In the genomic region with DNA sequence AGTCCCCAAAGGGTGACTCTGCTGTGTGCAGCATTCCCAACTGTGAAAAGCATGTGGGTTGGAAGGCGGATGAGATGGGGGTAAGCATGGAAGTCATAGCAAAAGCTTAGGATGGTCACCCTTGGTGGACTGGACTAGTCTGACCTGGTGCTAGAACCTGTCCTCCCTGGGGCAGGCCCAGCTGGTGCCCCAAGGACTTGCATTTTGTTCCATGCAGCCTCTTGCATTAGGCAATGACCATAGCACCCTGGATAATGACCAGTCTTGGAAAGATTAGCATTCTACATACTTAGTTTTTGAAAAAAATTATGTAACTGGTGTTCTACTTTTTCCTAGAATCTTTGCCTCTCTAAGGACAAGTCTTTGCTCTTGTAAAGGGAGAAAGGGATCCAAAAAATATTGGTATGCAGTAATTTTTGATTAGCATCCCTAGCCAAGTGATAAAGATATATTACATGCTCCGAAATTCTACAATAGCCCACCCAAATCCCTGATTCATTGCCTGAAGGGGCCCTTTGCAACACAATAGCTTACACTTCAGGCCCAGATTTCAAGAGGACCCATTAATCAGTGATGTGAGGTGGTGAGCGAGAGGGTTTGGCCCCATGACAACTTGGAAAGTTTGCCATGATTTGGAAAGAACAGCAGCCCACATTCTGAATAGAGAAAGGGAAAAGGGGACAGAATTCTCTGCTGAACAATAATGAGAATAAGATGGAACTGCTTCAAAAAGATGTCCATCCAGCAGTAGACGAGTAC, we compare ENCODE assay signal across 18 cellular contexts.
DNase-seq lines count a peak whose midpoint lies in the region; ATAC-seq, FAIRE-seq and TF ChIP-seq lines count a peak whose summit lies in the region.
"Had no signal": no experiment of that assay in that cellular context is flagged by ENCODE, and none has a peak within 500 bp of the region (broad histone marks: within the 10 kb centered on the region; RNA-seq: fewer than 3 reads in every experiment).

No MANE protein-coding gene starts in this region.

- H3K9me3 ChIP-seq in gastroesophageal sphincter, result no peaks in the 10 kb centered on the region
- H3K9me3 ChIP-seq in neural progenitor cell (ENCODE audit: low read depth), result no peaks in the 10 kb centered on the region
- no peaks in the 10 kb centered on the region for H3K9me3 ChIP-seq in tibial nerve

- no peak for FAIRE-seq in GM12891 (lab: Jason Lieb, UNC)
- FAIRE-seq: endometrium, GM12892 had no signal

- H3K27me3 Mint-ChIP-seq in neural progenitor cell (ENCODE audit: insufficient read depth, low read depth), result peaks cover 4% of the 10 kb centered on the region
- H3K27me3 Mint-ChIP-seq: activated CD8-positive, alpha-beta T cell treated with anti-CD3 and anti-CD28 coated beads for 36 hours had no signal

- no peaks in the 10 kb centered on the region for H3K79me2 ChIP-seq in neural progenitor cell (ENCODE audit: low read depth)

- H3K27me3 ChIP-seq in gastroesophageal sphincter (no peaks in the 10 kb centered on the region), neural progenitor cell (no peaks in the 10 kb centered on the region), tibial nerve (no peaks in the 10 kb centered on the region)

- H3K9me3 Mint-ChIP-seq in neural progenitor cell, result peaks cover 5% of the 10 kb centered on the region
- H3K9me3 Mint-ChIP-seq: activated CD8-positive, alpha-beta T cell treated with anti-CD3 and anti-CD28 coated beads for 36 hours; activated T-helper 1 cell treated with anti-CD3 and anti-CD28 coated beads, Interleukin-12 subunit alpha, Interleukin-12 subunit beta, Interleukin-2, Interleukin-4 antibody, amounts not matched to agents 30 ng/mL and 10 ng/mL and 1 ng/mL, durations not matched to agents 14 hours and 24 hours and 36 hours; mesothelial cell of epicardium; stimulated activated effector memory CD8-positive, alpha-beta T cell treated with anti-CD3 and anti-CD28 coated beads, Interleukin-12 subunit alpha, Interleukin-12 subunit beta, amount 100 ng/mL, for 72 hours had no signal

- TF ChIP-seq POLR2A in gastroesophageal sphincter (IDR thresholded peaks at IDR 0.05) (no peak), tibial nerve (IDR thresholded peaks at IDR 0.05) (no peak), GM12891 (IDR thresholded peaks at IDR 0.05; ENCODE audit: low read depth, low read length) (no peak)

- peak overlapping the region; percentile 68 to 79 (median 76) for H3K27ac ChIP-seq in gastroesophageal sphincter
- H3K27ac ChIP-seq in neural progenitor cell, result no peak overlapping the region
- H3K27ac ChIP-seq in tibial nerve, result peak overlapping the region; percentile 49 to 92 (median 79)
- H3K27ac ChIP-seq: GM23248 had no signal

- H3K36me3 Mint-ChIP-seq in neural progenitor cell, result no peaks in the 10 kb centered on the region
- H3K36me3 Mint-ChIP-seq: mesothelial cell of epicardium; stimulated activated effector memory CD8-positive, alpha-beta T cell treated with anti-CD3 and anti-CD28 coated beads, Interleukin-12 subunit alpha, Interleukin-12 subunit beta, amount 100 ng/mL, for 72 hours had no signal

- H3K36me3 ChIP-seq in gastroesophageal sphincter (no peaks in the 10 kb centered on the region), neural progenitor cell (no peaks in the 10 kb centered on the region), tibial nerve (no peaks in the 10 kb centered on the region)

- peak; percentile 65 for DNase-seq in astrocyte of the cerebellum (ENCODE audit: low read depth)
- DNase-seq in neural progenitor cell (ENCODE audit: low spot score), result no peak
- DNase-seq in tibial nerve (ENCODE audit: low spot score in 2 of 2), result peak in 1 of 2 donors; percentile 66
- DNase-seq in SIG-M5 (lab: John Stamatoyannopoulos, UW), result no peak
- DNase-seq in GM12891 (ENCODE audit: insufficient read length, low spot score), result no peak
- no peak for DNase-seq in RPMI8226
- no peak for DNase-seq in activated CD4-positive, alpha-beta T cell treated with anti-CD3 and anti-CD28 coated beads, Interleukin-2, amount 50 U/mL, for 4 hours
- DNase-seq: activated CD8-positive, alpha-beta T cell treated with anti-CD3 and anti-CD28 coated beads for 36 hours; GM23248; NCI-H2081 treated with DMSO at 0.1 percent for 48 hours; NCI-H526; OCI-M1 had no signal

- ATAC-seq in gastroesophageal sphincter, result peak; percentile 76
- ATAC-seq: activated CD8-positive, alpha-beta T cell treated with anti-CD3 and anti-CD28 coated beads for 36 hours; stimulated activated effector memory CD8-positive, alpha-beta T cell treated with anti-CD3 and anti-CD28 coated beads, Interleukin-12 subunit alpha, Interleukin-12 subunit beta, amount 100 ng/mL, for 72 hours had no signal

- H3K4me2 ChIP-seq in neural progenitor cell, result no peak overlapping the region

- no peaks in the 10 kb centered on the region for H4K20me1 ChIP-seq in neural progenitor cell (ENCODE audit: low read depth)

- H3K4me3 Mint-ChIP-seq in neural progenitor cell, result no peak overlapping the region
- H3K4me3 Mint-ChIP-seq: activated CD8-positive, alpha-beta T cell treated with anti-CD3 and anti-CD28 coated beads for 36 hours; activated T-helper 1 cell treated with anti-CD3 and anti-CD28 coated beads, Interleukin-12 subunit alpha, Interleukin-12 subunit beta, Interleukin-2, Interleukin-4 antibody, amounts not matched to agents 30 ng/mL and 10 ng/mL and 1 ng/mL, durations not matched to agents 14 hours and 24 hours and 36 hours; mesothelial cell of epicardium; stimulated activated effector memory CD8-positive, alpha-beta T cell treated with anti-CD3 and anti-CD28 coated beads, Interleukin-12 subunit alpha, Interleukin-12 subunit beta, amount 100 ng/mL, for 72 hours had no signal

- TF ChIP-seq CTCF in astrocyte of the cerebellum (IDR thresholded peaks at IDR 0.05; ENCODE audit: low read depth, low read length, missing control alignments) (no peak), gastroesophageal sphincter (IDR thresholded peaks at IDR 0.05) (no peak), neural progenitor cell (IDR thresholded peaks at IDR 0.05) (no peak), tibial nerve (IDR thresholded peaks at IDR 0.05) (no peak)

- TF ChIP-seq EP300 in gastroesophageal sphincter (IDR thresholded peaks at IDR 0.05) (no peak), tibial nerve (IDR thresholded peaks at IDR 0.05) (peak in 1 of 2 donors; percentile 65)

- peak overlapping the region; percentile 72 for H3K27ac Mint-ChIP-seq in neural progenitor cell
- H3K27ac Mint-ChIP-seq: activated CD8-positive, alpha-beta T cell treated with anti-CD3 and anti-CD28 coated beads for 36 hours; activated T-helper 1 cell treated with anti-CD3 and anti-CD28 coated beads, Interleukin-12 subunit alpha, Interleukin-12 subunit beta, Interleukin-2, Interleukin-4 antibody, amounts not matched to agents 30 ng/mL and 10 ng/mL and 1 ng/mL, durations not matched to agents 14 hours and 24 hours and 36 hours; mesothelial cell of epicardium; stimulated activated effector memory CD8-positive, alpha-beta T cell treated with anti-CD3 and anti-CD28 coated beads, Interleukin-12 subunit alpha, Interleukin-12 subunit beta, amount 100 ng/mL, for 72 hours had no signal

- H3F3A ChIP-seq in neural progenitor cell (ENCODE audit: low read depth), result no peaks in the 10 kb centered on the region

- H3K4me1 Mint-ChIP-seq in neural progenitor cell, result peaks cover 53% of the 10 kb centered on the region
- H3K4me1 Mint-ChIP-seq: stimulated activated effector memory CD8-positive, alpha-beta T cell treated with anti-CD3 and anti-CD28 coated beads, Interleukin-12 subunit alpha, Interleukin-12 subunit beta, amount 100 ng/mL, for 72 hours had no signal

- WGBS in gastroesophageal sphincter (ENCODE audit: low coverage in 1 of 2), 2 donors, result 54 to 75% methylated on average over 2 to 4 of the region's 4 CpGs
- 53 to 61% methylated on average over 4 of the region's 4 CpGs for WGBS in tibial nerve, 2 donors

- H3K4me1 ChIP-seq in gastroesophageal sphincter, result peaks cover 31 to 77% (median 45%) of the 10 kb centered on the region in 3 donors
- no peaks in the 10 kb centered on the region for H3K4me1 ChIP-seq in neural progenitor cell
- peaks cover 0 to 93% (median 63%) of the 10 kb centered on the region in 4 donors for H3K4me1 ChIP-seq in tibial nerve

- H3K9ac ChIP-seq in neural progenitor cell, result no peak overlapping the region
- H3K9ac ChIP-seq: GM23248 had no signal

- H2AFZ ChIP-seq in neural progenitor cell (replicated peaks), result no peak overlapping the region
- H2AFZ ChIP-seq: GM23248 had no signal

- H3K4me3 ChIP-seq in astrocyte of the cerebellum (ENCODE audit: low read depth, low read length) (no peak overlapping the region), gastroesophageal sphincter (no peak overlapping the region), neural progenitor cell (no peak overlapping the region), tibial nerve (no peak overlapping the region)
- H3K4me3 ChIP-seq: GM23248 had no signal

- in situ Hi-C loops in astrocyte of the cerebellum (cut with HindIII; ENCODE audit: low sequenced_read_pairs), result no loop called here

TF ChIP-seq in GM12891, 5 proteins besides CTCF, POLR2A, EP300 and RAD21:
- TF ChIP-seq SPI1 (IDR thresholded peaks at IDR 0.05; ENCODE audit: low read depth, low read length) (no peak), POU2F2 (IDR thresholded peaks at IDR 0.05; ENCODE audit: low read depth, low read length) (no peak), PAX5 (IDR thresholded peaks at IDR 0.05; ENCODE audit: insufficient read depth, low read length, severe bottlenecking) (no peak), TAF1 (IDR thresholded peaks at IDR 0.05; ENCODE audit: low read depth, low read length) (no peak), POLR2AphosphoS5 (IDR thresholded peaks at IDR 0.05; ENCODE audit: low read depth, low read length) (no peak)
